Comparison of ENCODE assay signal across 8 cellular contexts in genomic region chr10:50417906-50418697, GRCh38.
DNase-seq lines count a peak whose midpoint lies in the region; ATAC-seq and TF ChIP-seq lines count a peak whose summit lies in the region.

No MANE protein-coding gene starts in this region.

- no peaks in the 10 kb centered on the region for H3K9me3 ChIP-seq in body of pancreas
- no peaks in the 10 kb centered on the region for H3K9me3 ChIP-seq in iPS-15b (ENCODE audit: control insufficient read depth, insufficient read depth, low read length)
- H3K9me3 ChIP-seq in sigmoid colon = no peaks in the 10 kb centered on the region

- no peaks in the 10 kb centered on the region for H3K27me3 Mint-ChIP-seq in CD14-positive monocyte (ENCODE audit: low read depth in 3 of 3)

- no peaks in the 10 kb centered on the region for H3K9me3 Mint-ChIP-seq in CD14-positive monocyte

- no peak for TF ChIP-seq CTCF in CD14-positive monocyte (IDR thresholded peaks at IDR 0.05)
- TF ChIP-seq CTCF in body of pancreas (IDR thresholded peaks at IDR 0.05) = peak in 1 of 7 experiments; percentile 7
- no peak for TF ChIP-seq CTCF in sigmoid colon (IDR thresholded peaks at IDR 0.05)

- H3K4me3 ChIP-seq in body of pancreas (peak overlapping the region in 1 of 2 donors; percentile 21), iPS-15b (ENCODE audit: low read depth, low read length) (peak overlapping the region; percentile 45), sigmoid colon (peak overlapping the region; percentile 50 to 75 (median 70))

- peak overlapping the region; percentile 28 for H3K9ac ChIP-seq in iPS-15b (ENCODE audit: low read depth, low read length)

- H3K36me3 ChIP-seq in body of pancreas (replicated peaks in 1 of 2; ENCODE audit: insufficient read depth in 1 of 2, low read depth in 2 of 2) = no peaks in the 10 kb centered on the region
- H3K36me3 ChIP-seq in iPS-15b (ENCODE audit: control insufficient read depth, insufficient read depth, low read length) = no peaks in the 10 kb centered on the region
- H3K36me3 ChIP-seq in sigmoid colon = no peaks in the 10 kb centered on the region

- H3K27ac ChIP-seq in body of pancreas = peak overlapping the region; percentile 55 to 81 (median 76)
- peak overlapping the region; percentile 74 to 83 (median 79) for H3K27ac ChIP-seq in sigmoid colon

- peaks cover 0 to 11% of the 10 kb centered on the region in 2 donors for H3K36me3 Mint-ChIP-seq in CD14-positive monocyte

- DNase-seq in CD14-positive monocyte (ENCODE audit: low spot score) (peak; percentile 70), GM19240 (ENCODE audit: insufficient read length, low spot score) (peak; percentile 54), SW480 (ENCODE audit: low spot score) (peak; percentile 94), body of pancreas (peak; percentile 45 to 59 (median 47)), sigmoid colon (peak; percentile 81), NCI-H524 treated with DMSO at 0.1 percent for 48 hours (lab: John Stamatoyannopoulos, UW) (no peak)

- WGBS in body of pancreas, 2 donors = 26 to 60% methylated on average over 35 to 61 of the region's 61 CpGs
- WGBS in sigmoid colon, 2 donors = 1 to 2% methylated on average over 61 of the region's 61 CpGs

- intact Hi-C loops in CD14-positive monocyte (cut with micrococcal nuclease) (loop anchor here in 1 of 2 donors (5.0 to 10.0 kb wide), 2 partner anchors 51 to 207 kb away; partner anchors contain the start of gene SGMS1), body of pancreas (cut with DNase I) (loop anchor here (10.0 kb wide), 1 partner anchor 207 kb away; the partner anchor contains the start of gene SGMS1), sigmoid colon (cut with DNase I) (loop anchor here (2.0 to 5.0 kb wide), 2 partner anchors 51 to 207 kb away; no protein-coding TSS in a partner anchor)

- TF ChIP-seq EP300 in sigmoid colon (IDR thresholded peaks at IDR 0.05) = no peak

- H3K27ac Mint-ChIP-seq in CD14-positive monocyte = peak overlapping the region; percentile 91 to 98 (median 94)

- H3K4me1 ChIP-seq in body of pancreas (peaks cover 35% of the 10 kb centered on the region), iPS-15b (ENCODE audit: control insufficient read depth, insufficient read depth, low read length) (peaks cover 15% of the 10 kb centered on the region), sigmoid colon (peaks cover 0 to 42% (median 20%) of the 10 kb centered on the region in 4 donors)

- ATAC-seq in HG03342 (IDR thresholded peaks at IDR 0.05; ENCODE audit: unreplicated experiment) = peak; percentile 70
- peak; percentile 82 for ATAC-seq in body of pancreas

- H3K27me3 ChIP-seq in body of pancreas (no peaks in the 10 kb centered on the region), iPS-15b (ENCODE audit: control insufficient read depth, insufficient read depth, low read length) (no peaks in the 10 kb centered on the region), sigmoid colon (no peaks in the 10 kb centered on the region)

- H3K4me3 Mint-ChIP-seq in CD14-positive monocyte = peak overlapping the region; percentile 90 to 93

- peaks cover 66% of the 10 kb centered on the region for H3K4me1 Mint-ChIP-seq in CD14-positive monocyte

- peak; percentile 31 to 61 (median 36) for TF ChIP-seq POLR2A in body of pancreas (IDR thresholded peaks at IDR 0.05)
- TF ChIP-seq POLR2A in sigmoid colon (IDR thresholded peaks at IDR 0.05) = no peak

Comparison
In these comparisons a context has a peak if more than half of its experiments do, and no peak if none do; other contexts are left out.
1. POLR2A ChIP-seq: peak in body of pancreas (3 of 3); none in sigmoid colon (0 of 2).